In genomic region chr4:2390780-2391490, GRCh38 we compare ENCODE assay signal across 18 cellular contexts. TPM values are rescaled to one million over a fixed set of nuclear protein-coding genes. Genes with fewer than 3 reads are reported as not detected.
DNase-seq lines count a peak whose midpoint lies in the region; ATAC-seq and TF ChIP-seq lines count a peak whose summit lies in the region.
"Had no signal": no experiment of that assay in that cellular context is flagged by ENCODE, and none has a peak within 500 bp of the region (broad histone marks: within the 10 kb centered on the region; RNA-seq: fewer than 3 reads in every experiment).

No MANE protein-coding gene starts in this region.

- no peak overlapping the region for H3K27ac ChIP-seq in HUES64 (ENCODE audit: low read depth, low read length)
- no peak overlapping the region for H3K27ac ChIP-seq in mesendoderm (ENCODE audit: low read depth, low read length)
- no peak overlapping the region for H3K27ac ChIP-seq in coronary artery
- H3K27ac ChIP-seq: sigmoid colon, SJSA1, stomach, vagina had no signal

- H2AK5ac ChIP-seq in mesendoderm (ENCODE audit: low read length) = no peak overlapping the region

- intact Hi-C loops in sciatic nerve (cut with DNase I) = no loop called here

- POLR2A ChIA-PET in WTC11 (lab: Charles Lee) = interaction anchor here (0.7 kb wide), 1 partner anchor 152 kb away, joined by 6 read pairs; no protein-coding TSS in a partner anchor

- H2BK15ac ChIP-seq in mesendoderm (replicated peaks; ENCODE audit: low read depth) = no peak overlapping the region

- H3K79me2 ChIP-seq in mesendoderm (ENCODE audit: control insufficient read depth, insufficient read depth, low read length) = no peaks in the 10 kb centered on the region

- peaks cover 59% of the 10 kb centered on the region for H3K4me1 Mint-ChIP-seq in WTC11

- H3K4me1 ChIP-seq in HUES64 (ENCODE audit: insufficient read depth, low read length) (peaks cover 38% of the 10 kb centered on the region), mesendoderm (ENCODE audit: control insufficient read depth, low read depth, low read length) (peaks cover 5% of the 10 kb centered on the region)
- H3K4me1 ChIP-seq: sigmoid colon, SJSA1 had no signal

- H3K27me3 Mint-ChIP-seq in WTC11 (ENCODE audit: low read depth) = no peaks in the 10 kb centered on the region; the same call in 1 of the 2 replicates

- H2BK5ac ChIP-seq in mesendoderm (ENCODE audit: low read length) = no peak overlapping the region

- no peak overlapping the region for H4K5ac ChIP-seq in mesendoderm (ENCODE audit: low read length)

- no peak overlapping the region for H4K8ac ChIP-seq in mesendoderm (ENCODE audit: low read depth, low read length)

- TF ChIP-seq CTCF in WTC11 (IDR thresholded peaks at IDR 0.05) (no peak), coronary artery (IDR thresholded peaks at IDR 0.05) (no peak)

- peak overlapping the region; percentile 76 for H3K56ac ChIP-seq in mesendoderm (ENCODE audit: low read length)

- H3K23ac ChIP-seq in mesendoderm (ENCODE audit: low read length) = no peak overlapping the region

- H3K4ac ChIP-seq in mesendoderm (ENCODE audit: low read depth, low read length) = no peak overlapping the region

- no peak overlapping the region for H2BK120ac ChIP-seq in mesendoderm (ENCODE audit: low read depth, low read length)

- ATAC-seq in WTC11 = no peak
- ATAC-seq in GM21529 (IDR thresholded peaks at IDR 0.05; ENCODE audit: unreplicated experiment) = no peak
- no peak for ATAC-seq in sciatic nerve

- H3K27me3 ChIP-seq in HUES64 (ENCODE audit: insufficient read depth, low read length) (peaks cover 11% of the 10 kb centered on the region), mesendoderm (ENCODE audit: insufficient read depth, low read length, poor library complexity) (no peaks in the 10 kb centered on the region)
- H3K27me3 ChIP-seq: vagina had no signal

- H3K79me1 ChIP-seq in mesendoderm (ENCODE audit: low read length) = no peaks in the 10 kb centered on the region

- 46% methylated on average over 20 of the region's 20 CpGs for WGBS in HUES64
- no CpG with 5 or more reads among the region's 20 CpGs for WGBS in mesendoderm (ENCODE audit: extremely low coverage, insufficient coverage, low lambda C conversion rate)

- H3K36me3 ChIP-seq in HUES64 (ENCODE audit: insufficient read depth, low read length) (no peaks in the 10 kb centered on the region), mesendoderm (ENCODE audit: control insufficient read depth, insufficient read depth, low read length) (no peaks in the 10 kb centered on the region)
- H3K36me3 ChIP-seq: sigmoid colon, SJSA1, stomach, vagina had no signal

- no peaks in the 10 kb centered on the region for H3K36me3 Mint-ChIP-seq in WTC11
- H3K36me3 Mint-ChIP-seq: activated naive CD8-positive, alpha-beta T cell treated with anti-CD3 and anti-CD28 coated beads, Interleukin-2, amount 10 ng/mL, durations not matched to agents 7 days and 5 days had no signal

- DNase-seq in CD1c-positive myeloid dendritic cell (ENCODE audit: extremely low spot score) (peak; percentile 30), WTC11 (ENCODE audit: low spot score) (no peak), mesendoderm (no peak), coronary artery (ENCODE audit: low spot score) (no peak), ecto neural progenitor cell (ENCODE audit: low spot score) (no peak), sciatic nerve (ENCODE audit: low spot score) (no peak)
- DNase-seq: activated naive CD8-positive, alpha-beta T cell treated with anti-CD3 and anti-CD28 coated beads, Interleukin-2, amount 10 ng/mL, durations not matched to agents 7 days and 5 days; C1 segment of cervical spinal cord; kidney glomerular epithelial cell; NCI-H526; sigmoid colon; stomach had no signal

- H3K27ac Mint-ChIP-seq in WTC11 = peak overlapping the region; percentile 14; the same call in 1 of the 2 replicates
- H3K27ac Mint-ChIP-seq: activated naive CD8-positive, alpha-beta T cell treated with anti-CD3 and anti-CD28 coated beads, Interleukin-2, amount 10 ng/mL, durations not matched to agents 7 days and 5 days had no signal

- CTCF ChIA-PET in WTC11 (lab: Charles Lee) = interaction anchor here (0.6 to 1.4 kb wide), 7 partner anchors 11 to 129 kb away, joined by 3 to 9 read pairs (median 3); partner anchors contain the start of genes CFAP99, MXD4 and ZFYVE28

- H3K9me3 ChIP-seq in HUES64 (ENCODE audit: insufficient read depth, low read depth, low read length) = no peaks in the 10 kb centered on the region
- H3K9me3 ChIP-seq: sigmoid colon, SJSA1, stomach, vagina had no signal

- H3K9ac ChIP-seq in HUES64 (ENCODE audit: low read depth, low read length) (no peak overlapping the region), mesendoderm (ENCODE audit: low read length) (peak overlapping the region; percentile 8)

- H3K4me2 ChIP-seq in mesendoderm (ENCODE audit: low read length) = peak overlapping the region; percentile 21

- no peaks in the 10 kb centered on the region for H3K9me3 Mint-ChIP-seq in WTC11
- H3K9me3 Mint-ChIP-seq: activated naive CD8-positive, alpha-beta T cell treated with anti-CD3 and anti-CD28 coated beads, Interleukin-2, amount 10 ng/mL, durations not matched to agents 7 days and 5 days; neural crest cell had no signal

- peak overlapping the region; percentile 35 for H3K4me3 ChIP-seq in HUES64 (ENCODE audit: low read length)
- no peak overlapping the region for H3K4me3 ChIP-seq in mesendoderm (ENCODE audit: low read length)
- no peak overlapping the region for H3K4me3 ChIP-seq in coronary artery
- H3K4me3 ChIP-seq: sigmoid colon, SJSA1, stomach, vagina had no signal

- no peak overlapping the region for H3K18ac ChIP-seq in mesendoderm (ENCODE audit: low read length)

- H3K4me3 Mint-ChIP-seq in WTC11 = peak overlapping the region; percentile 53
- H3K4me3 Mint-ChIP-seq: activated naive CD8-positive, alpha-beta T cell treated with anti-CD3 and anti-CD28 coated beads, Interleukin-2, amount 10 ng/mL, durations not matched to agents 7 days and 5 days; neural crest cell had no signal

TF ChIP-seq in WTC11, 78 proteins besides CTCF, POLR2A, EP300 and RAD21:
- TF ChIP-seq ZSCAN18 (CRISPR knock-in tag; IDR thresholded peaks at IDR 0.05) = no peak
- TF ChIP-seq SP1 (CRISPR knock-in tag; conservative IDR thresholded peaks at IDR 0.05) = no peak
- no peak for TF ChIP-seq ZBTB43 (CRISPR knock-in tag; IDR thresholded peaks at IDR 0.05)
- no peak for TF ChIP-seq RORB (CRISPR knock-in tag; IDR thresholded peaks at IDR 0.05)

RNA-seq across cellular contexts. Expression of gene ZFYVE28, which starts 27.5 kb away (rescaled TPM):
- polyA plus RNA-seq in HUES64 (2013, experiment 1 of 2) = 0.50 TPM
- 0.44 TPM for polyA plus RNA-seq in HUES64 (2013, experiment 2 of 2)
- 4.5 to 7.8 TPM (median 6.0 TPM) in 3 replicates for total RNA-seq in WTC11 (2021)
- 1.5 TPM for polyA plus RNA-seq in mesendoderm (2013, experiment 1 of 2)
- 1.4 TPM for polyA plus RNA-seq in mesendoderm (2013, experiment 2 of 2)
- 23.2 TPM for total RNA-seq in sciatic nerve

RNA-seq across cellular contexts. Expression of gene CFAP99, which starts 27.8 kb away (rescaled TPM):
- not detected for polyA plus RNA-seq in HUES64 (2013, experiment 1 of 2)
- not detected for polyA plus RNA-seq in HUES64 (2013, experiment 2 of 2)
- total RNA-seq in WTC11 (2021) = 0.23 to 0.41 TPM in 2 of 3 replicates, not detected in the other
- 0.11 TPM for polyA plus RNA-seq in mesendoderm (2013, experiment 1 of 2)
- polyA plus RNA-seq in mesendoderm (2013, experiment 2 of 2) = 0.13 TPM
- not detected for total RNA-seq in sciatic nerve
- total RNA-seq: glomerular endothelial cell, neural crest cell, sigmoid colon, SJSA1, vagina had no signal
